In the genomic region with DNA sequence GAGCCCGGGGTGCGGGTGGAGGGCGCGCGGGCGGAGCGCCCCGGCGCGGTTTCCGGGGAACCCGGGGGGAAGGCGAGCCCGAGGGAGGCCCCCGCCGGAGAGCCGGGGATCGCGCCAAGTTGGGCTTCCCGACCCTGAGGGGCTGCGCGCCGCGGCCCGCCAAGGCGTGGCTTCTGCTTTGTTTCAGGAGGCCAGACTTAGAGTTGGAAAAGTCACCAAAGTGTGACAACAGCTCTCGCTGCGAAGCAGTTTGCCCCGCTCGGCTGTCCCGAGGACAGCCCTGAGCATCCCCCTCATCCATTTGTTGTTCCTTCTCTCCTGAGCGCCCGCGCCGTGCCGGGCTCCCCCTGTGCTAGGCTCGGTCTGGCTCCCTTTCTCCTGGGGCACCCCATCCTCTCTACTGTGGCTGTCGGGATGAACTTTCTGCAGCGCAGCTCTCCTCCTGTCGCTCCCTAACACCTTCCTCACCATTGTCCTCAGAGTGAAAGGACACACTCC, we compare ENCODE assay signal across 8 cellular contexts. TPM values are rescaled to one million over a fixed set of nuclear protein-coding genes. Genes with fewer than 3 reads are reported as not detected.
DNase-seq lines count a peak whose midpoint lies in the region; ATAC-seq and TF ChIP-seq lines count a peak whose summit lies in the region.

No MANE protein-coding gene starts in this region.

- H2AFZ ChIP-seq in smooth muscle cell (ENCODE audit: low read depth) = peak overlapping the region; percentile 84

- 1% methylated on average over 39 of the region's 40 CpGs for WGBS in smooth muscle cell (ENCODE audit: low lambda C conversion rate)

- no peaks in the 10 kb centered on the region for H3K9me3 ChIP-seq in iPS-18a (ENCODE audit: control insufficient read depth, low read depth, low read length)
- H3K9me3 ChIP-seq in smooth muscle cell (replicated peaks; ENCODE audit: low read depth) = no peaks in the 10 kb centered on the region

- H3K27me3 Mint-ChIP-seq in activated CD8-positive, alpha-beta memory T cell treated with anti-CD3 and anti-CD28 coated beads, Interleukin-2, amount 10 ng/mL, durations not matched to agents 7 days and 5 days = peaks cover 19% of the 10 kb centered on the region
- H3K27me3 Mint-ChIP-seq in activated naive CD8-positive, alpha-beta T cell = no peaks in the 10 kb centered on the region

- POLR2A ChIA-PET in GM10248 (lab: Yijun Ruan, JAX) = no interaction called here

- no peaks in the 10 kb centered on the region for H3K36me3 ChIP-seq in iPS-18a (ENCODE audit: control insufficient read depth, low read depth, low read length)
- H3K36me3 ChIP-seq in smooth muscle cell (ENCODE audit: low read depth) = no peaks in the 10 kb centered on the region

- H3K9ac ChIP-seq in iPS-18a (ENCODE audit: low read length) (peak overlapping the region; percentile 58), smooth muscle cell (ENCODE audit: low read depth) (peak overlapping the region; percentile 47)

- no peak for DNase-seq in activated CD8-positive, alpha-beta memory T cell treated with anti-CD3 and anti-CD28 coated beads, Interleukin-2, amount 10 ng/mL, durations not matched to agents 7 days and 5 days
- no peak for DNase-seq in activated CD8-positive, alpha-beta memory T cell treated with anti-CD3 and anti-CD28 coated beads for 24 hours
- DNase-seq in smooth muscle cell (lab: John Stamatoyannopoulos, UW; ENCODE audit: unreplicated experiment) (no peak), GM10248 (ENCODE audit: extremely low spot score) (no peak), T1000 (lab: John Stamatoyannopoulos, UW) (no peak)

- H4K20me1 ChIP-seq in smooth muscle cell (ENCODE audit: low read depth) = peaks cover 16% of the 10 kb centered on the region

- TF ChIP-seq CTCF in smooth muscle cell (IDR thresholded peaks at IDR 0.05; ENCODE audit: borderline replicate concordance, insufficient read depth, poor library complexity, severe bottlenecking) (no peak), GM10248 (IDR thresholded peaks at IDR 0.05; ENCODE audit: control extremely low read depth, extremely low read depth, low read depth, missing control alignments) (no peak)

- peak; percentile 52 for ATAC-seq in activated CD8-positive, alpha-beta memory T cell treated with anti-CD3 and anti-CD28 coated beads, Interleukin-2, amount 10 ng/mL, durations not matched to agents 7 days and 5 days
- peak; percentile 29 for ATAC-seq in HG03342 (IDR thresholded peaks at IDR 0.05; ENCODE audit: unreplicated experiment)

- CTCF ChIA-PET in activated CD8-positive, alpha-beta memory T cell treated with anti-CD3 and anti-CD28 coated beads, Interleukin-2, amount 10 ng/mL, durations not matched to agents 7 days and 5 days (lab: Charles Lee) = interaction anchor here (0.9 to 5.4 kb wide), 11 partner anchors 8 to 128 kb away, joined by 3 to 49 read pairs (median 5); no protein-coding TSS in a partner anchor
- CTCF ChIA-PET in GM10248 (lab: Yijun Ruan, JAX) = interaction anchor here (0.8 to 2.3 kb wide), 9 partner anchors 10 to 35 kb away, joined by 3 to 14 read pairs (median 4); no protein-coding TSS in a partner anchor

- H3K4me1 ChIP-seq in iPS-18a (ENCODE audit: control insufficient read depth, low read depth, low read length) (peaks cover 15% of the 10 kb centered on the region), smooth muscle cell (ENCODE audit: low read depth) (peaks cover 14% of the 10 kb centered on the region)

- peaks cover 3% of the 10 kb centered on the region for H3F3A ChIP-seq in smooth muscle cell (ENCODE audit: low read depth)

- H3K79me2 ChIP-seq in smooth muscle cell (ENCODE audit: low read depth) = peaks cover 30% of the 10 kb centered on the region

- peaks cover 51% of the 10 kb centered on the region for H3K4me1 Mint-ChIP-seq in activated CD8-positive, alpha-beta memory T cell treated with anti-CD3 and anti-CD28 coated beads, Interleukin-2, amount 10 ng/mL, durations not matched to agents 7 days and 5 days
- H3K4me1 Mint-ChIP-seq in activated naive CD8-positive, alpha-beta T cell (ENCODE audit: low read depth) = peaks cover 51% of the 10 kb centered on the region

- H3K4me3 Mint-ChIP-seq in activated CD8-positive, alpha-beta memory T cell treated with anti-CD3 and anti-CD28 coated beads, Interleukin-2, amount 10 ng/mL, durations not matched to agents 7 days and 5 days = peak overlapping the region; percentile 99
- H3K4me3 Mint-ChIP-seq in activated naive CD8-positive, alpha-beta T cell = peak overlapping the region; percentile 92

- H3K4me3 ChIP-seq in iPS-18a (ENCODE audit: low read length) = peak overlapping the region; percentile 75
- H3K4me3 ChIP-seq in smooth muscle cell = peak overlapping the region; percentile 82

- H3K9me3 Mint-ChIP-seq in activated CD8-positive, alpha-beta memory T cell treated with anti-CD3 and anti-CD28 coated beads, Interleukin-2, amount 10 ng/mL, durations not matched to agents 7 days and 5 days (ENCODE audit: low read depth) = no peaks in the 10 kb centered on the region
- H3K9me3 Mint-ChIP-seq in activated naive CD8-positive, alpha-beta T cell (ENCODE audit: low read depth) = no peaks in the 10 kb centered on the region

- peak overlapping the region; percentile 66 for H3K27ac Mint-ChIP-seq in activated CD8-positive, alpha-beta memory T cell treated with anti-CD3 and anti-CD28 coated beads, Interleukin-2, amount 10 ng/mL, durations not matched to agents 7 days and 5 days
- peak overlapping the region; percentile 81 for H3K27ac Mint-ChIP-seq in activated naive CD8-positive, alpha-beta T cell

- peak overlapping the region; percentile 99 for H3K4me2 ChIP-seq in smooth muscle cell

- H3K36me3 Mint-ChIP-seq in activated CD8-positive, alpha-beta memory T cell treated with anti-CD3 and anti-CD28 coated beads, Interleukin-2, amount 10 ng/mL, durations not matched to agents 7 days and 5 days = peaks cover 5% of the 10 kb centered on the region
- H3K36me3 Mint-ChIP-seq in activated naive CD8-positive, alpha-beta T cell = no peaks in the 10 kb centered on the region

- peaks cover 79% of the 10 kb centered on the region for H3K27me3 ChIP-seq in iPS-18a (ENCODE audit: control insufficient read depth, insufficient read depth, low read length)
- H3K27me3 ChIP-seq in smooth muscle cell (ENCODE audit: low read depth) = no peaks in the 10 kb centered on the region

- H3K27ac ChIP-seq in iPS-18a (ENCODE audit: low read length) = no peak overlapping the region
- no peak overlapping the region for H3K27ac ChIP-seq in smooth muscle cell (ENCODE audit: low read depth)

RNA-seq across cellular contexts. Expression of a gene that starts 0.4 kb away (rescaled TPM):
- total RNA-seq in activated CD8-positive, alpha-beta memory T cell treated with anti-CD3 and anti-CD28 coated beads, Interleukin-2, amount 10 ng/mL, durations not matched to agents 7 days and 5 days = 10 to 100 TPM; 28.4 to 49.8 TPM
- 30.7 and 35.8 TPM in 2 replicates for total RNA-seq in smooth muscle cell
- polyA plus RNA-seq in smooth muscle cell = 91.1 and 121 TPM in 2 replicates

RNA-seq across cellular contexts. Expression of a gene that starts 32.2 kb away (rescaled TPM):
- under 1 TPM in 1 of 2 experiments, not detected in 1; 0.15 TPM for total RNA-seq in activated CD8-positive, alpha-beta memory T cell treated with anti-CD3 and anti-CD28 coated beads, Interleukin-2, amount 10 ng/mL, durations not matched to agents 7 days and 5 days
- total RNA-seq in smooth muscle cell = 0.31 TPM in 1 of 2 replicates, not detected in the other
- polyA plus RNA-seq in smooth muscle cell = 0.14 and 1.3 TPM in 2 replicates

RNA-seq across cellular contexts. Expression of a gene that starts 53.8 kb away (rescaled TPM):
- 100 to 1,000 TPM; 156 to 177 TPM for total RNA-seq in activated CD8-positive, alpha-beta memory T cell treated with anti-CD3 and anti-CD28 coated beads, Interleukin-2, amount 10 ng/mL, durations not matched to agents 7 days and 5 days
- total RNA-seq in smooth muscle cell = 226 and 246 TPM in 2 replicates
- polyA plus RNA-seq in smooth muscle cell = 206 and 239 TPM in 2 replicates
